Comparison of ENCODE assay signal across 16 cellular contexts in the genomic region with DNA sequence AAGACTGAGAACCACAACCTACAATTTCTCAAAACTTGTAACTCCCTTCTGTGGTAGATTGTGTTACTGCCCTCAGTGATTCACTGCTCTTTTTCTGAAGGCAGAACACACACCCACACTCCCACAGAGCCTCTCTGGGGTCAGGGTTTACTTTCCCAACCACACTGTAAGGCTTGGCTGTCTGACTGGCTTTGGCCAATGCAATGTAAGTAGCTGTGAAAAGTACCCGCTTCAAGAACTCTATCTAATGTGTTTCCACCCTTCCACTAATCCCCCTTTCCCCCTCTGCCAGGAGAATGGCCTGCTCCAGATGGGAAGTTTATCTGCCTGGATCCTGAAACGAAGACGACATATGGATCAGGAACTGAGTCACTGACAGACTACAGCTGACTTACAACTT.
DNase-seq lines count a peak whose midpoint lies in the region; ATAC-seq and TF ChIP-seq lines count a peak whose summit lies in the region.
"Had no signal": no experiment of that assay in that cellular context is flagged by ENCODE, and none has a peak within 500 bp of the region (broad histone marks: within the 10 kb centered on the region; RNA-seq: fewer than 3 reads in every experiment).

No MANE protein-coding gene starts in this region.

- DNase-seq in DMS 273 treated with DMSO at 0.1 percent for 48 hours (lab: John Stamatoyannopoulos, UW), result peak; percentile 6
- peak; percentile 76 for DNase-seq in NCI-H524 treated with DMSO at 0.1 percent for 48 hours (lab: John Stamatoyannopoulos, UW)
- peak; percentile 93 for DNase-seq in choroid plexus epithelial cell (ENCODE audit: low read depth)
- peak; percentile 86 for DNase-seq in myocyte (ENCODE audit: low read depth)
- no peak for DNase-seq in activated naive CD4-positive, alpha-beta T cell treated with anti-CD3 and anti-CD28 coated beads for 36 hours
- no peak for DNase-seq in naive thymus-derived CD8-positive, alpha-beta T cell
- no peak for DNase-seq in HT-29 (ENCODE audit: low spot score)
- DNase-seq: activated naive CD4-positive, alpha-beta T cell treated with anti-CD3 and anti-CD28 coated beads, Interleukin-2, amount 10 ng/mL, durations not matched to agents 7 days and 5 days; DMS79; NCI-H1092; NCI-H526 treated with DMSO at 0.1 percent for 48 hours; SHP77; stimulated activated CD4-positive, alpha-beta T cell treated with anti-CD3 and anti-CD28 coated beads, Interleukin-4, amount 100 ng/mL, for 4 hours; stimulated activated naive CD4-positive, alpha-beta T cell treated with Interleukin-2 at 50 U/mL for 16 hours had no signal

- no peak overlapping the region for H3K4me3 ChIP-seq in choroid plexus epithelial cell (ENCODE audit: low read depth, low read length)

- POLR2A ChIA-PET in naive thymus-derived CD8-positive, alpha-beta T cell (lab: Charles Lee), result no interaction called here

- peak; percentile 26 for TF ChIP-seq CTCF in choroid plexus epithelial cell (conservative IDR thresholded peaks at IDR 0.05; ENCODE audit: low read depth, low read length)

- no peak overlapping the region for H3K27ac Mint-ChIP-seq in activated naive CD4-positive, alpha-beta T cell treated with anti-CD3 and anti-CD28 coated beads for 36 hours
- no peak overlapping the region for H3K27ac Mint-ChIP-seq in naive thymus-derived CD8-positive, alpha-beta T cell
- H3K27ac Mint-ChIP-seq: activated naive CD4-positive, alpha-beta T cell treated with anti-CD3 and anti-CD28 coated beads, Interleukin-2, amount 10 ng/mL, durations not matched to agents 7 days and 5 days; dendritic cell treated with granulocyte-macrophage colony-stimulating factor and Interleukin-4, amounts not matched to agents 40 ng/mL and 50 ng/mL, for 4 days had no signal

- intact Hi-C loops in activated naive CD4-positive, alpha-beta T cell treated with anti-CD3 and anti-CD28 coated beads for 36 hours (cut with micrococcal nuclease), result no loop called here

- no peak overlapping the region for H3K4me3 Mint-ChIP-seq in activated naive CD4-positive, alpha-beta T cell treated with anti-CD3 and anti-CD28 coated beads for 36 hours
- no peak overlapping the region for H3K4me3 Mint-ChIP-seq in naive thymus-derived CD8-positive, alpha-beta T cell
- H3K4me3 Mint-ChIP-seq: activated naive CD4-positive, alpha-beta T cell treated with anti-CD3 and anti-CD28 coated beads, Interleukin-2, amount 10 ng/mL, durations not matched to agents 7 days and 5 days; dendritic cell treated with granulocyte-macrophage colony-stimulating factor and Interleukin-4, amounts not matched to agents 40 ng/mL and 50 ng/mL, for 4 days had no signal

- H3K36me3 Mint-ChIP-seq in activated naive CD4-positive, alpha-beta T cell treated with anti-CD3 and anti-CD28 coated beads for 36 hours (ENCODE audit: low read depth), result no peaks in the 10 kb centered on the region
- no peaks in the 10 kb centered on the region for H3K36me3 Mint-ChIP-seq in naive thymus-derived CD8-positive, alpha-beta T cell
- H3K36me3 Mint-ChIP-seq: activated naive CD4-positive, alpha-beta T cell treated with anti-CD3 and anti-CD28 coated beads, Interleukin-2, amount 10 ng/mL, durations not matched to agents 7 days and 5 days had no signal

- peaks cover 2% of the 10 kb centered on the region for H3K9me3 Mint-ChIP-seq in activated naive CD4-positive, alpha-beta T cell treated with anti-CD3 and anti-CD28 coated beads for 36 hours
- peaks cover 0 to 10% (median 0%) of the 10 kb centered on the region in 9 donors for H3K9me3 Mint-ChIP-seq in naive thymus-derived CD8-positive, alpha-beta T cell
- H3K9me3 Mint-ChIP-seq: dendritic cell treated with granulocyte-macrophage colony-stimulating factor and Interleukin-4, amounts not matched to agents 40 ng/mL and 50 ng/mL, for 4 days had no signal

- CTCF ChIA-PET in activated naive CD4-positive, alpha-beta T cell treated with anti-CD3 and anti-CD28 coated beads for 36 hours (lab: Charles Lee), result no interaction called here

- ATAC-seq in HG02884 (IDR thresholded peaks at IDR 0.05; ENCODE audit: unreplicated experiment), result no peak
- ATAC-seq in naive thymus-derived CD8-positive, alpha-beta T cell, result no peak

- no peaks in the 10 kb centered on the region for H3K4me1 Mint-ChIP-seq in activated naive CD4-positive, alpha-beta T cell treated with anti-CD3 and anti-CD28 coated beads for 36 hours (ENCODE audit: low read depth)
- H3K4me1 Mint-ChIP-seq in naive thymus-derived CD8-positive, alpha-beta T cell, result no peaks in the 10 kb centered on the region
- H3K4me1 Mint-ChIP-seq: activated naive CD4-positive, alpha-beta T cell treated with anti-CD3 and anti-CD28 coated beads, Interleukin-2, amount 10 ng/mL, durations not matched to agents 7 days and 5 days had no signal

- H3K27me3 Mint-ChIP-seq in activated naive CD4-positive, alpha-beta T cell treated with anti-CD3 and anti-CD28 coated beads for 36 hours (ENCODE audit: low read depth), result no peaks in the 10 kb centered on the region
- H3K27me3 Mint-ChIP-seq in naive thymus-derived CD8-positive, alpha-beta T cell, result no peaks in the 10 kb centered on the region
- H3K27me3 Mint-ChIP-seq: activated naive CD4-positive, alpha-beta T cell treated with anti-CD3 and anti-CD28 coated beads, Interleukin-2, amount 10 ng/mL, durations not matched to agents 7 days and 5 days; dendritic cell treated with granulocyte-macrophage colony-stimulating factor and Interleukin-4, amounts not matched to agents 40 ng/mL and 50 ng/mL, for 4 days had no signal

Comparison
In these comparisons a context has a peak if more than half of its experiments do, and no peak if none do; other contexts are left out.
1. DNase-seq: peak in DMS 273 treated with DMSO at 0.1 percent for 48 hours (single experiment), NCI-H524 treated with DMSO at 0.1 percent for 48 hours (single experiment), choroid plexus epithelial cell (single experiment) and myocyte (single experiment); none in activated naive CD4-positive, alpha-beta T cell treated with anti-CD3 and anti-CD28 coated beads for 36 hours (single experiment), naive thymus-derived CD8-positive, alpha-beta T cell (0 of 10) and HT-29 (single experiment).